In the genomic region with DNA sequence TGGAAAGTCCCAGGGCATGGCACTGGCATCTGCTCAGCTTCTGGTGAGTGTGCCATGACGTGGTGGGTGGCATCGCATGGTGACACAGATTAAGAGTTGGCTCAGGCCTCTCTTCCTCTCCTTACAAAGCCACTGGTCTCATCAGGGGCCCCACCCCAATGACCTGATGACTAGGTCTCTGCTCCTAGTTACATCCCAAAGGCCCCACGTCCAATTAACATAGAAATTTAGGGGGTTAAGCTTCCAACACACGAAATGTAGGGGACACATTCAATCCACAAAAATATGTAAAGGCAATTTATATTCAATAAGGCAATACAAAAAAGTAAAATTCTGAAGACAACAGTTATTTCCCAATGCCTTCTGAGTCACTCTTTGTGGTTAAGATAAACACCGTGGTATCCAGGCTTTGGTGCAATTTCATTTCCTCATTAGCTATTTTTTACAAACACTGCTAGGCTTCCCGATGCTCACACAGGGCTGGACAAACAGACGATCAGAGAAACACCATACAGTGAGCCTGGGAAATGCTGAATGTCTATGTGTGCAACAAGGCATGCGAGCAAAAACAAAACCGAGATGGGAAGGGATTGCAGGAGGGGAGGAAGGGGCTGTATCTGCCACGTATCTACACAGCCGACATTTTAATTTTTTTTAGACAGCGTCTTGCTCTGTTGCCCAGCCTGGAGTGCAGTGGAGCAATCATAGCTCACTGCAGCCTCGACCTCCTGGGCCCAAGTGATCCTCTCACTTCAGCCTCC, we compare ENCODE assay signal across 1 cellular context.
TF ChIP-seq lines count a peak whose summit lies in the region.

No MANE protein-coding gene starts in this region.

TF ChIP-seq in HCT116, 20 proteins besides CTCF, POLR2A, EP300 and RAD21 (continued from another document):
- TF ChIP-seq, protein P1, sequence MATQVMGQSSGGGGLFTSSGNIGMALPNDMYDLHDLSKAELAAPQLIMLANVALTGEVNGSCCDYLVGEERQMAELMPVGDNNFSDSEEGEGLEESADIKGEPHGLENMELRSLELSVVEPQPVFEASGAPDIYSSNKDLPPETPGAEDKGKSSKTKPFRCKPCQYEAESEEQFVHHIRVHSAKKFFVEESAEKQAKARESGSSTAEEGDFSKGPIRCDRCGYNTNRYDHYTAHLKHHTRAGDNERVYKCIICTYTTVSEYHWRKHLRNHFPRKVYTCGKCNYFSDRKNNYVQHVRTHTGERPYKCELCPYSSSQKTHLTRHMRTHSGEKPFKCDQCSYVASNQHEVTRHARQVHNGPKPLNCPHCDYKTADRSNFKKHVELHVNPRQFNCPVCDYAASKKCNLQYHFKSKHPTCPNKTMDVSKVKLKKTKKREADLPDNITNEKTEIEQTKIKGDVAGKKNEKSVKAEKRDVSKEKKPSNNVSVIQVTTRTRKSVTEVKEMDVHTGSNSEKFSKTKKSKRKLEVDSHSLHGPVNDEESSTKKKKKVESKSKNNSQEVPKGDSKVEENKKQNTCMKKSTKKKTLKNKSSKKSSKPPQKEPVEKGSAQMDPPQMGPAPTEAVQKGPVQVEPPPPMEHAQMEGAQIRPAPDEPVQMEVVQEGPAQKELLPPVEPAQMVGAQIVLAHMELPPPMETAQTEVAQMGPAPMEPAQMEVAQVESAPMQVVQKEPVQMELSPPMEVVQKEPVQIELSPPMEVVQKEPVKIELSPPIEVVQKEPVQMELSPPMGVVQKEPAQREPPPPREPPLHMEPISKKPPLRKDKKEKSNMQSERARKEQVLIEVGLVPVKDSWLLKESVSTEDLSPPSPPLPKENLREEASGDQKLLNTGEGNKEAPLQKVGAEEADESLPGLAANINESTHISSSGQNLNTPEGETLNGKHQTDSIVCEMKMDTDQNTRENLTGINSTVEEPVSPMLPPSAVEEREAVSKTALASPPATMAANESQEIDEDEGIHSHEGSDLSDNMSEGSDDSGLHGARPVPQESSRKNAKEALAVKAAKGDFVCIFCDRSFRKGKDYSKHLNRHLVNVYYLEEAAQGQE (IDR thresholded peaks at IDR 0.05; ENCODE audit: low read depth), result no peak
- TF ChIP-seq POLR2AphosphoS5 (IDR thresholded peaks at IDR 0.05; ENCODE audit: low read depth, low read length) (no peak), CEBPB (IDR thresholded peaks at IDR 0.05; ENCODE audit: low read depth) (no peak), CBX3 (IDR thresholded peaks at IDR 0.05; ENCODE audit: low read depth) (no peak), ELF1 (IDR thresholded peaks at IDR 0.05; ENCODE audit: borderline replicate concordance, low read depth) (no peak), EZH2phosphoT487 (IDR thresholded peaks at IDR 0.05; ENCODE audit: borderline replicate concordance) (no peak), FOSL1 (IDR thresholded peaks at IDR 0.05; ENCODE audit: low read depth) (no peak), EGR1 (IDR thresholded peaks at IDR 0.05; ENCODE audit: low read depth) (no peak), SP1 (IDR thresholded peaks at IDR 0.05; ENCODE audit: low read depth) (no peak)
- TF ChIP-seq, protein P2, sequence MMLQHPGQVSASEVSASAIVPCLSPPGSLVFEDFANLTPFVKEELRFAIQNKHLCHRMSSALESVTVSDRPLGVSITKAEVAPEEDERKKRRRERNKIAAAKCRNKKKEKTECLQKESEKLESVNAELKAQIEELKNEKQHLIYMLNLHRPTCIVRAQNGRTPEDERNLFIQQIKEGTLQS (IDR thresholded peaks at IDR 0.05), result no peak
- TF ChIP-seq, protein P3, sequence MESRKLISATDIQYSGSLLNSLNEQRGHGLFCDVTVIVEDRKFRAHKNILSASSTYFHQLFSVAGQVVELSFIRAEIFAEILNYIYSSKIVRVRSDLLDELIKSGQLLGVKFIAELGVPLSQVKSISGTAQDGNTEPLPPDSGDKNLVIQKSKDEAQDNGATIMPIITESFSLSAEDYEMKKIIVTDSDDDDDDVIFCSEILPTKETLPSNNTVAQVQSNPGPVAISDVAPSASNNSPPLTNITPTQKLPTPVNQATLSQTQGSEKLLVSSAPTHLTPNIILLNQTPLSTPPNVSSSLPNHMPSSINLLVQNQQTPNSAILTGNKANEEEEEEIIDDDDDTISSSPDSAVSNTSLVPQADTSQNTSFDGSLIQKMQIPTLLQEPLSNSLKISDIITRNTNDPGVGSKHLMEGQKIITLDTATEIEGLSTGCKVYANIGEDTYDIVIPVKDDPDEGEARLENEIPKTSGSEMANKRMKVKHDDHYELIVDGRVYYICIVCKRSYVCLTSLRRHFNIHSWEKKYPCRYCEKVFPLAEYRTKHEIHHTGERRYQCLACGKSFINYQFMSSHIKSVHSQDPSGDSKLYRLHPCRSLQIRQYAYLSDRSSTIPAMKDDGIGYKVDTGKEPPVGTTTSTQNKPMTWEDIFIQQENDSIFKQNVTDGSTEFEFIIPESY (IDR thresholded peaks at IDR 0.05; ENCODE audit: extremely low read depth, insufficient replicate concordance, low read length), result no peak
- TF ChIP-seq, protein P4, sequence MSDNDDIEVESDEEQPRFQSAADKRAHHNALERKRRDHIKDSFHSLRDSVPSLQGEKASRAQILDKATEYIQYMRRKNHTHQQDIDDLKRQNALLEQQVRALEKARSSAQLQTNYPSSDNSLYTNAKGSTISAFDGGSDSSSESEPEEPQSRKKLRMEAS (IDR thresholded peaks at IDR 0.05), result no peak
